ENCODE assay signal across 17 cellular contexts in the genomic region with DNA sequence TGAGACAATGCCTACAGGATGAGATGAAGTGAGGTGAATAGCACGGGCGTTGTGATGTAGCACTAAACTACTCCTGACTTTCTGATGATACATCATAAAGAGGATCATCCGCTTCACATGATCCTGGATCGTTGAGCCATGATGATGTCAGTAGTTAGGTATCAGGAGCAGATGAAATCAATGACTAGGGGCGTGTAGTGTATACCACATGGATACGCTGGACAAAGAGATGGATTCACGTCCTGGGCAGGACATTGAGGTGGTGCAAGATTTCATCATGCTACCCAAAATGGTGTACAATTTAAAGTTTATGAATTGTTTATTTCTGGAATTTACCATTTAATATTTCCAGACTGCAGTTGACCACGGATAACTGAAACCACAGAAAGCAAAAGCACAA.
DNase-seq lines count a peak whose midpoint lies in the region; ATAC-seq and TF ChIP-seq lines count a peak whose summit lies in the region.
"Had no signal": no experiment of that assay in that cellular context is flagged by ENCODE, and none has a peak within 500 bp of the region (broad histone marks: within the 10 kb centered on the region; RNA-seq: fewer than 3 reads in every experiment).

No MANE protein-coding gene starts in this region.

- CTCF ChIA-PET in naive thymus-derived CD4-positive, alpha-beta T cell (lab: Charles Lee), result no interaction called here

- intact Hi-C loops in naive thymus-derived CD4-positive, alpha-beta T cell (cut with micrococcal nuclease), result no loop called here

- no peaks in the 10 kb centered on the region for H3K4me1 Mint-ChIP-seq in naive thymus-derived CD4-positive, alpha-beta T cell

- H3K27ac ChIP-seq in HL-60 (replicated peaks), result peak overlapping the region; percentile 80
- no peak overlapping the region for H3K27ac ChIP-seq in naive thymus-derived CD4-positive, alpha-beta T cell (ENCODE audit: low read depth, low read length)
- H3K27ac ChIP-seq: SK-N-MC had no signal

- H3K4me3 Mint-ChIP-seq in naive thymus-derived CD4-positive, alpha-beta T cell, result no peak overlapping the region

- H3K27me3 ChIP-seq in HL-60 (ENCODE audit: insufficient read depth, poor library complexity, severe bottlenecking), result no peaks in the 10 kb centered on the region
- no peaks in the 10 kb centered on the region for H3K27me3 ChIP-seq in naive thymus-derived CD4-positive, alpha-beta T cell (ENCODE audit: control insufficient read depth in 2 of 2, insufficient read depth in 2 of 2, low read length in 2 of 2)

- DNase-seq in HL-60 (ENCODE audit: low read depth in 1 of 2, low spot score in 1 of 2) (no peak), RPMI7951 (ENCODE audit: low read depth) (peak; percentile 62), astrocyte of the spinal cord (ENCODE audit: low read depth, low spot score) (peak; percentile 32), HuH-7.5 (ENCODE audit: low spot score) (no peak), NCI-H226 (no peak)
- DNase-seq in naive thymus-derived CD4-positive, alpha-beta T cell, result no peak
- no peak for DNase-seq in stimulated activated CD4-positive, alpha-beta T cell treated with anti-CD3 and anti-CD28 coated beads, Interleukin-1b, Interleukin-23, amount 100 ng/mL, for 48 hours
- DNase-seq: AML-193, DMS79 treated with DMSO at 0.1 percent for 48 hours, Kasumi-1, NCI-H187, NCI-H2107, NCI-H345, NCI-H526, Right ventricle myocardium superior, T-helper 1 cell had no signal

- in situ Hi-C loops in astrocyte of the spinal cord (cut with HindIII; ENCODE audit: low sequenced_read_pairs), result no loop called here

- ATAC-seq in naive thymus-derived CD4-positive, alpha-beta T cell, result peak; percentile 20

- H3K36me3 ChIP-seq in naive thymus-derived CD4-positive, alpha-beta T cell (ENCODE audit: control insufficient read depth in 2 of 3, insufficient read depth in 3 of 3, low read length in 3 of 3), result no peaks in the 10 kb centered on the region

- H3K36me3 Mint-ChIP-seq in naive thymus-derived CD4-positive, alpha-beta T cell, result no peaks in the 10 kb centered on the region

- H3K4me3 ChIP-seq in HL-60 (replicated peaks; ENCODE audit: insufficient read depth, low read length) (no peak overlapping the region), astrocyte of the spinal cord (ENCODE audit: low read depth, low read length) (no peak overlapping the region)
- no peak overlapping the region for H3K4me3 ChIP-seq in naive thymus-derived CD4-positive, alpha-beta T cell (ENCODE audit: low read length)
- H3K4me3 ChIP-seq: SK-N-MC had no signal

- no peak overlapping the region for H3K27ac Mint-ChIP-seq in naive thymus-derived CD4-positive, alpha-beta T cell

- H3K27me3 Mint-ChIP-seq in naive thymus-derived CD4-positive, alpha-beta T cell, result peaks cover 5 to 29% (median 12%) of the 10 kb centered on the region in 5 donors

- TF ChIP-seq CTCF in HL-60 (IDR thresholded peaks at IDR 0.05; ENCODE audit: insufficient read depth, low read length), result no peak
- no peak for TF ChIP-seq CTCF in astrocyte of the spinal cord (IDR thresholded peaks at IDR 0.05; ENCODE audit: low read depth, low read length)

- no peaks in the 10 kb centered on the region for H3K9me3 ChIP-seq in naive thymus-derived CD4-positive, alpha-beta T cell (ENCODE audit: control insufficient read depth in 2 of 3, low read length in 3 of 3)

- no peaks in the 10 kb centered on the region for H3K4me1 ChIP-seq in naive thymus-derived CD4-positive, alpha-beta T cell (ENCODE audit: control insufficient read depth in 2 of 2, insufficient read depth in 2 of 2, low read length in 2 of 2)

- POLR2A ChIA-PET in naive thymus-derived CD4-positive, alpha-beta T cell (lab: Charles Lee), result no interaction called here

- peaks cover 0 to 7% (median 0%) of the 10 kb centered on the region in 11 donors for H3K9me3 Mint-ChIP-seq in naive thymus-derived CD4-positive, alpha-beta T cell

Comparison
In these comparisons a context has a peak if more than half of its experiments do, and no peak if none do; other contexts are left out.
1. DNase-seq: peak in RPMI7951 (single experiment) and astrocyte of the spinal cord (single experiment); none in HL-60 (0 of 2), naive thymus-derived CD4-positive, alpha-beta T cell (0 of 9), stimulated activated CD4-positive, alpha-beta T cell treated with anti-CD3 and anti-CD28 coated beads, Interleukin-1b, Interleukin-23, amount 100 ng/mL, for 48 hours (single experiment), HuH-7.5 (single experiment) and NCI-H226 (single experiment).